18 cellular contexts compared by ENCODE assay signal in the genomic region with DNA sequence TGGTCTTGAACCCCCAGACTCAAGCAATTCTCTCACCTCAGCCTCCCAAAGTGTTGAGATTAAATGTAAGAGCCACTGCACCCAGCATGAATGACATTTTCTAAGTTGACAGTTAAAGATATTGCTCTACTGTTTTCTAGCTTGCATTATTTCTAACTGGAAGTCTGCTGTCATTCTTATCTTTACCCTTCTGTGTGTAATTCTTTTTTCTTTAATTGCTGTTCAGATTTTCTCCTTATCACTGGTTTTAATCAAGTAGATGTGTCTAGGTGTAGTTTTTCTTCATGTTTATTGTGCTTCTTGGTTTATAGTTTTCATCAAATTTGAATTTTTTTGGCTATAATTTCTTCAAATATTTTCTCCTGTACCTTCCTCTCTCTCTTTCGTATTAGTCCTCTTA. TPM values are rescaled to one million over a fixed set of nuclear protein-coding genes. Genes with fewer than 3 reads are reported as not detected.
DNase-seq lines count a peak whose midpoint lies in the region; ATAC-seq, FAIRE-seq and TF ChIP-seq lines count a peak whose summit lies in the region.
"Had no signal": no experiment of that assay in that cellular context is flagged by ENCODE, and none has a peak within 500 bp of the region (broad histone marks: within the 10 kb centered on the region; RNA-seq: fewer than 3 reads in every experiment).

No MANE protein-coding gene starts in this region.

- WGBS in HepG2 (ENCODE audit: low lambda C conversion rate) = 33% methylated on average over 1 of the region's 1 CpG
- 100% methylated on average over 1 of the region's 1 CpG for WGBS in right lobe of liver (ENCODE audit: insufficient coverage, low coverage, low lambda C conversion rate, missing lambda C conversion rate)
- 40% methylated on average over 1 of the region's 1 CpG; no CpG with 5 or more reads in 1 of the 2 experiments for WGBS in endodermal cell (ENCODE audit: insufficient coverage in 1 of 2, insufficient read length in 1 of 2), 2 experiments

- in situ Hi-C loops in HepG2 (cut with HindIII; ENCODE audit: extremely low pct_ligation_motif_present, low pct_unique_long_range_greater_than_20kb) = no loop called here

- TF ChIP-seq POLR2A in HepG2 (IDR thresholded peaks at IDR 0.05; ENCODE audit: insufficient read depth in 1 of 2, low read depth in 2 of 2, low read length in 2 of 2) (no peak), right lobe of liver (IDR thresholded peaks at IDR 0.05) (no peak)

- ATAC-seq in HepG2 (no peak), right lobe of liver (no peak)
- ATAC-seq in natural killer cell treated with Interleukin-12 subunit alpha and Interleukin-12 subunit beta and Interleukin-15 and Interleukin-18, amount 100 ng/mL, for 72 hours = no peak

- intact Hi-C loops in HepG2 (cut with micrococcal nuclease; ENCODE audit: unreplicated experiment) (no loop called here), right lobe of liver (cut with DNase I) (no loop called here), left ventricle myocardium inferior (cut with micrococcal nuclease) (no loop called here)
- intact Hi-C loops in activated T-helper 1 cell treated with anti-CD3 and anti-CD28 coated beads, Interleukin-12 subunit alpha, Interleukin-12 subunit beta, Interleukin-2, Interleukin-4 antibody, amounts not matched to agents 30 ng/mL and 10 ng/mL and 1 ng/mL, durations not matched to agents 14 hours and 24 hours and 36 hours (cut with micrococcal nuclease) = no loop called here

- BruUV-seq in HepG2 (replicated peaks; lab: Mats Ljungman, UMichigan) = no TSS peak

- H3K27me3 ChIP-seq in HepG2 (ENCODE audit: control insufficient read depth in 1 of 2, insufficient read depth in 2 of 2, low read length in 2 of 2) (no peaks in the 10 kb centered on the region), right lobe of liver (no peaks in the 10 kb centered on the region), endodermal cell (ENCODE audit: control insufficient read depth, insufficient read depth, low read length, poor library complexity, severe bottlenecking) (no peaks in the 10 kb centered on the region), left ventricle myocardium inferior (ENCODE audit: low read depth) (no peaks in the 10 kb centered on the region)

- no peak overlapping the region for H2AFZ ChIP-seq in HepG2 (ENCODE audit: low read length)

- H3K27ac Mint-ChIP-seq in IgD-negative memory B cell (peak overlapping the region in 2 of 3 donors; percentile 63 to 70), endodermal cell (no peak overlapping the region)
- H3K27ac Mint-ChIP-seq in natural killer cell treated with Interleukin-12 subunit alpha and Interleukin-12 subunit beta and Interleukin-15 and Interleukin-18, amount 100 ng/mL, for 72 hours = peak overlapping the region; percentile 2 to 15
- no peak overlapping the region for H3K27ac Mint-ChIP-seq in activated T-helper 1 cell treated with anti-CD3 and anti-CD28 coated beads, Interleukin-12 subunit alpha, Interleukin-12 subunit beta, Interleukin-2, Interleukin-4 antibody, amounts not matched to agents 30 ng/mL and 10 ng/mL and 1 ng/mL, durations not matched to agents 14 hours and 24 hours and 36 hours

- no peaks in the 10 kb centered on the region for H3K36me3 ChIP-seq in HepG2 (replicated peaks in 1 of 2; ENCODE audit: control insufficient read depth in 1 of 2, insufficient read depth in 2 of 2, low read length in 2 of 2)
- no peaks in the 10 kb centered on the region for H3K36me3 ChIP-seq in right lobe of liver
- H3K36me3 ChIP-seq in endodermal cell (ENCODE audit: control insufficient read depth, insufficient read depth, low read length) = no peaks in the 10 kb centered on the region
- H3K36me3 ChIP-seq in left ventricle myocardium inferior = peaks cover 6% of the 10 kb centered on the region

- no peak for FAIRE-seq in HepG2 (lab: Jason Lieb, UNC)
- FAIRE-seq: G401.6, GM12892, H54 had no signal

- H3K27me3 Mint-ChIP-seq in IgD-negative memory B cell = no peaks in the 10 kb centered on the region
- peaks cover 14% of the 10 kb centered on the region for H3K27me3 Mint-ChIP-seq in endodermal cell (ENCODE audit: insufficient read depth)
- H3K27me3 Mint-ChIP-seq in natural killer cell treated with Interleukin-12 subunit alpha and Interleukin-12 subunit beta and Interleukin-15 and Interleukin-18, amount 100 ng/mL, for 72 hours = no peaks in the 10 kb centered on the region
- no peaks in the 10 kb centered on the region for H3K27me3 Mint-ChIP-seq in activated T-helper 1 cell treated with anti-CD3 and anti-CD28 coated beads, Interleukin-12 subunit alpha, Interleukin-12 subunit beta, Interleukin-2, Interleukin-4 antibody, amounts not matched to agents 30 ng/mL and 10 ng/mL and 1 ng/mL, durations not matched to agents 14 hours and 24 hours and 36 hours (ENCODE audit: insufficient read depth)
- H3K27me3 Mint-ChIP-seq: CD4-positive, alpha-beta memory T cell had no signal

- CTCF ChIA-PET in HepG2 (lab: Yijun Ruan, JAX; ENCODE audit: low intra/inter-chr PET ratio, low total read pairs) = no interaction called here

- no peak overlapping the region for H3K4me2 ChIP-seq in HepG2 (ENCODE audit: low read depth, low read length)

- H3K4me3 Mint-ChIP-seq in IgD-negative memory B cell = peak overlapping the region in 2 of 4 donors; percentile 54 to 71
- H3K4me3 Mint-ChIP-seq in endodermal cell = no peak overlapping the region
- H3K4me3 Mint-ChIP-seq in natural killer cell treated with Interleukin-12 subunit alpha and Interleukin-12 subunit beta and Interleukin-15 and Interleukin-18, amount 100 ng/mL, for 72 hours = no peak overlapping the region
- no peak overlapping the region for H3K4me3 Mint-ChIP-seq in activated T-helper 1 cell treated with anti-CD3 and anti-CD28 coated beads, Interleukin-12 subunit alpha, Interleukin-12 subunit beta, Interleukin-2, Interleukin-4 antibody, amounts not matched to agents 30 ng/mL and 10 ng/mL and 1 ng/mL, durations not matched to agents 14 hours and 24 hours and 36 hours

- DNase-seq in HepG2 (ENCODE audit: low spot score) (no peak), right lobe of liver (no peak), endodermal cell (no peak), left ventricle myocardium inferior (no peak), SKM-1 (lab: John Stamatoyannopoulos, UW; ENCODE audit: unreplicated experiment) (no peak)
- DNase-seq in natural killer cell treated with Interleukin-12 subunit alpha and Interleukin-12 subunit beta and Interleukin-15 and Interleukin-18, amount 100 ng/mL, for 72 hours (ENCODE audit: low spot score) = no peak
- no peak for DNase-seq in activated T-helper 1 cell treated with anti-CD3 and anti-CD28 coated beads, Interleukin-12 subunit alpha, Interleukin-12 subunit beta, Interleukin-2, Interleukin-4 antibody, amounts not matched to agents 30 ng/mL and 10 ng/mL and 1 ng/mL, durations not matched to agents 14 hours and 24 hours and 36 hours (ENCODE audit: low spot score)
- DNase-seq: ACHN; C1 segment of cervical spinal cord; CD4-positive, alpha-beta memory T cell; DMS79 treated with DMSO at 0.1 percent for 48 hours; EL had no signal

- POLR2A ChIA-PET in HepG2 (lab: Yijun Ruan, JAX) = no interaction called here

- no peak for TF ChIP-seq EP300 in HepG2 (IDR thresholded peaks at IDR 0.05; ENCODE audit: low read depth in 2 of 2, low read length in 2 of 2)
- no peak for TF ChIP-seq EP300 in HepG2 (CRISPR knock-in tag; IDR thresholded peaks at IDR 0.05; ENCODE audit: borderline replicate concordance)

- no peaks in the 10 kb centered on the region for H4K20me1 ChIP-seq in HepG2 (ENCODE audit: insufficient read depth, low read length)

- H3K9ac ChIP-seq in HepG2 (ENCODE audit: insufficient read depth, low read depth, low read length) (no peak overlapping the region), endodermal cell (ENCODE audit: extremely low read depth, low read length, poor library complexity, severe bottlenecking) (no peak overlapping the region)

- H3K9me3 Mint-ChIP-seq in IgD-negative memory B cell = peaks cover 2 to 24% (median 6%) of the 10 kb centered on the region in 3 donors
- H3K9me3 Mint-ChIP-seq in endodermal cell = peaks cover 28% of the 10 kb centered on the region
- H3K9me3 Mint-ChIP-seq in natural killer cell treated with Interleukin-12 subunit alpha and Interleukin-12 subunit beta and Interleukin-15 and Interleukin-18, amount 100 ng/mL, for 72 hours = peaks cover 7% of the 10 kb centered on the region
- H3K9me3 Mint-ChIP-seq in activated T-helper 1 cell treated with anti-CD3 and anti-CD28 coated beads, Interleukin-12 subunit alpha, Interleukin-12 subunit beta, Interleukin-2, Interleukin-4 antibody, amounts not matched to agents 30 ng/mL and 10 ng/mL and 1 ng/mL, durations not matched to agents 14 hours and 24 hours and 36 hours = peaks cover 38% of the 10 kb centered on the region

- TF ChIP-seq CTCF in HepG2 (CRISPR knock-in tag; IDR thresholded peaks at IDR 0.05) = no peak
- no peak for TF ChIP-seq CTCF in right lobe of liver (IDR thresholded peaks at IDR 0.05)
- no peak for TF ChIP-seq CTCF in endodermal cell (conservative IDR thresholded peaks at IDR 0.05)
- TF ChIP-seq CTCF in left ventricle myocardium inferior (IDR thresholded peaks at IDR 0.05; ENCODE audit: borderline replicate concordance) = no peak

- no peak overlapping the region for H3K27ac ChIP-seq in HepG2 (ENCODE audit: extremely low read length, insufficient read depth, low read length)
- no peak overlapping the region for H3K27ac ChIP-seq in right lobe of liver
- no peak overlapping the region for H3K27ac ChIP-seq in endodermal cell (ENCODE audit: low read depth, low read length)
- H3K27ac ChIP-seq in left ventricle myocardium inferior (replicated peaks) = no peak overlapping the region

- H3K4me1 ChIP-seq in HepG2 (ENCODE audit: insufficient read depth, low read length) (peaks cover 11% of the 10 kb centered on the region; the same call in 1 of the 2 replicates), right lobe of liver (peaks cover 0 to 5% (median 0%) of the 10 kb centered on the region in 4 donors), endodermal cell (ENCODE audit: control insufficient read depth, insufficient read depth, low read length) (no peaks in the 10 kb centered on the region), left ventricle myocardium inferior (peaks cover 14% of the 10 kb centered on the region)

- H3K9me3 ChIP-seq in HepG2 (ENCODE audit: low read length) (peaks cover 21% of the 10 kb centered on the region), right lobe of liver (peaks cover 0 to 9% (median 4%) of the 10 kb centered on the region in 4 donors), endodermal cell (ENCODE audit: control insufficient read depth, low read length) (peaks cover 34% of the 10 kb centered on the region), left ventricle myocardium inferior (replicated peaks) (peaks cover 35% of the 10 kb centered on the region)

- no peak for TF ChIP-seq RAD21 in HepG2 (CRISPR knock-in tag; IDR thresholded peaks at IDR 0.05)

- no peak overlapping the region for H3K4me3 ChIP-seq in HepG2 (replicated peaks in 1 of 3; ENCODE audit: insufficient read depth in 1 of 3, low read depth in 2 of 3, low read length in 3 of 3)
- H3K4me3 ChIP-seq in right lobe of liver = no peak overlapping the region
- peak overlapping the region; percentile 32 for H3K4me3 ChIP-seq in endodermal cell (ENCODE audit: low read length)
- H3K4me3 ChIP-seq in left ventricle myocardium inferior = no peak overlapping the region

- H3K36me3 Mint-ChIP-seq in IgD-negative memory B cell (peaks cover 21% of the 10 kb centered on the region), endodermal cell (ENCODE audit: low read depth) (peaks cover 5% of the 10 kb centered on the region)
- H3K36me3 Mint-ChIP-seq in natural killer cell treated with Interleukin-12 subunit alpha and Interleukin-12 subunit beta and Interleukin-15 and Interleukin-18, amount 100 ng/mL, for 72 hours = peaks cover 35% of the 10 kb centered on the region
- H3K36me3 Mint-ChIP-seq in activated T-helper 1 cell treated with anti-CD3 and anti-CD28 coated beads, Interleukin-12 subunit alpha, Interleukin-12 subunit beta, Interleukin-2, Interleukin-4 antibody, amounts not matched to agents 30 ng/mL and 10 ng/mL and 1 ng/mL, durations not matched to agents 14 hours and 24 hours and 36 hours (ENCODE audit: low read depth) = peaks cover 47% of the 10 kb centered on the region

- H3K4me1 Mint-ChIP-seq in IgD-negative memory B cell (peaks cover 33 to 49% (median 45%) of the 10 kb centered on the region in 3 donors), endodermal cell (no peaks in the 10 kb centered on the region)
- H3K4me1 Mint-ChIP-seq in natural killer cell treated with Interleukin-12 subunit alpha and Interleukin-12 subunit beta and Interleukin-15 and Interleukin-18, amount 100 ng/mL, for 72 hours (ENCODE audit: low read depth in 2 of 2) = peaks cover 44 to 57% of the 10 kb centered on the region in 2 donors
- peaks cover 42% of the 10 kb centered on the region for H3K4me1 Mint-ChIP-seq in activated T-helper 1 cell treated with anti-CD3 and anti-CD28 coated beads, Interleukin-12 subunit alpha, Interleukin-12 subunit beta, Interleukin-2, Interleukin-4 antibody, amounts not matched to agents 30 ng/mL and 10 ng/mL and 1 ng/mL, durations not matched to agents 14 hours and 24 hours and 36 hours (ENCODE audit: low read depth)

- no peaks in the 10 kb centered on the region for H3K79me2 ChIP-seq in HepG2 (ENCODE audit: insufficient read depth, low read length)

RNA-seq across cellular contexts. Expression of gene PARP15, which starts 4.9 kb away (rescaled TPM):
- total RNA-seq in HepG2 (2016; rRNA removed; fragmentation: Illumina TruSeq; extraction: Trizol) = 0.02 TPM in 1 of 2 replicates, not detected in the other
- total RNA-seq in HepG2 (2016; cell fraction: cytosol; rRNA removed; fragmentation: Illumina TruSeq; extraction: Trizol; ENCODE audit: low read depth) = not detected in 2 replicates
- 0.04 TPM in 1 of 2 replicates, not detected in the other for total RNA-seq in HepG2 (2016; cell fraction: insoluble cytoplasmic fraction; rRNA removed; fragmentation: Illumina TruSeq; extraction: Trizol)
- total RNA-seq in HepG2 (2016; cell fraction: membrane; rRNA removed; fragmentation: Illumina TruSeq; extraction: Trizol) = not detected in 2 replicates
- total RNA-seq in HepG2 (2016; cell fraction: nucleus; rRNA removed; fragmentation: Illumina TruSeq; extraction: Trizol) = not detected in 2 replicates
- not detected in 2 replicates for polyA plus RNA-seq in HepG2 (2011; rRNA removed)
- 0.03 TPM in 1 of 2 replicates, not detected in the other for polyA plus RNA-seq in HepG2 (2011; cell fraction: cytosol; rRNA removed)
- polyA plus RNA-seq in HepG2 (2011; cell fraction: nucleus; rRNA removed) = 0.33 and 0.39 TPM in 2 replicates
- polyA plus RNA-seq in HepG2 (2012) = not detected in 2 replicates
- polyA plus RNA-seq in HepG2 (2016; cell fraction: cytosol; fragmentation: Illumina TruSeq; extraction: Trizol; ENCODE audit: low read depth) = not detected in 2 replicates
- not detected in 2 replicates for polyA plus RNA-seq in HepG2 (2016; cell fraction: insoluble cytoplasmic fraction; fragmentation: Illumina TruSeq; extraction: Trizol; ENCODE audit: low read depth)
- polyA plus RNA-seq in HepG2 (2016; cell fraction: membrane; fragmentation: Illumina TruSeq; extraction: Trizol; ENCODE audit: low read depth) = not detected in 2 replicates
- polyA plus RNA-seq in HepG2 (2016; cell fraction: nucleus; fragmentation: Illumina TruSeq; extraction: Trizol; ENCODE audit: insufficient read depth, low read depth) = not detected in 2 replicates
- polyA minus RNA-seq in HepG2 (2011; rRNA and poly(A)+ RNA removed; ENCODE audit: low replicate concordance) = 0.02 TPM in 1 of 2 replicates, not detected in the other
- not detected in 2 replicates for polyA minus RNA-seq in HepG2 (2011; cell fraction: cytosol; rRNA and poly(A)+ RNA removed)
- not detected in 2 replicates for polyA minus RNA-seq in HepG2 (2011; cell fraction: nucleus; rRNA and poly(A)+ RNA removed)
- 1 to 10 TPM in 4 of 6 experiments, under 1 TPM in 2; 0.37 to 1.5 (median 1.3) TPM for total RNA-seq in right lobe of liver
- polyA plus RNA-seq in IgD-negative memory B cell = 16.6 TPM
- under 1 TPM; 0.18 to 0.44 TPM for total RNA-seq in endodermal cell
- not detected for polyA plus RNA-seq in endodermal cell (2013, experiment 1 of 2)
- not detected for polyA plus RNA-seq in endodermal cell (2013, experiment 2 of 2)
- total RNA-seq in natural killer cell treated with Interleukin-12 subunit alpha and Interleukin-12 subunit beta and Interleukin-15 and Interleukin-18, amount 100 ng/mL, for 72 hours = 10 to 100 TPM; 49.6 to 72.9 TPM
- total RNA-seq in left ventricle myocardium inferior = 0.80 TPM
- total RNA-seq in activated T-helper 1 cell treated with anti-CD3 and anti-CD28 coated beads, Interleukin-12 subunit alpha, Interleukin-12 subunit beta, Interleukin-2, Interleukin-4 antibody, amounts not matched to agents 30 ng/mL and 10 ng/mL and 1 ng/mL, durations not matched to agents 14 hours and 24 hours and 36 hours = 12.8 and 13.2 TPM in 2 replicates
- total RNA-seq: A172, HT-29 had no signal

RNA-seq across cellular contexts. Expression of gene DTX3L, which starts 18.3 kb away (rescaled TPM):
- total RNA-seq in HepG2 (2016; rRNA removed; fragmentation: Illumina TruSeq; extraction: Trizol) (10.9 and 19.2 TPM in 2 replicates), right lobe of liver (10 to 100 TPM; 31.3 to 63.7 (median 38.4) TPM), endodermal cell (1 to 10 TPM; 4.9 to 6.6 TPM), left ventricle myocardium inferior (13.6 TPM)
- total RNA-seq in HepG2 (2016; cell fraction: cytosol; rRNA removed; fragmentation: Illumina TruSeq; extraction: Trizol; ENCODE audit: low read depth) = 1.1 and 1.5 TPM in 2 replicates
- 10.7 and 16.9 TPM in 2 replicates for total RNA-seq in HepG2 (2016; cell fraction: insoluble cytoplasmic fraction; rRNA removed; fragmentation: Illumina TruSeq; extraction: Trizol)
- total RNA-seq in HepG2 (2016; cell fraction: membrane; rRNA removed; fragmentation: Illumina TruSeq; extraction: Trizol) = 7.0 and 7.7 TPM in 2 replicates
- total RNA-seq in HepG2 (2016; cell fraction: nucleus; rRNA removed; fragmentation: Illumina TruSeq; extraction: Trizol) = 7.4 and 8.7 TPM in 2 replicates
- polyA plus RNA-seq in HepG2 (2011; rRNA removed) (2.5 and 3.2 TPM in 2 replicates), IgD-negative memory B cell (21.4 TPM)
- 1.7 and 3.2 TPM in 2 replicates for polyA plus RNA-seq in HepG2 (2011; cell fraction: cytosol; rRNA removed)
- polyA plus RNA-seq in HepG2 (2011; cell fraction: nucleus; rRNA removed) = 1.7 and 2.8 TPM in 2 replicates
- polyA plus RNA-seq in HepG2 (2012) = 4.4 and 5.3 TPM in 2 replicates
- 0.57 TPM in 2 replicates for polyA plus RNA-seq in HepG2 (2016; cell fraction: cytosol; fragmentation: Illumina TruSeq; extraction: Trizol; ENCODE audit: low read depth)
- polyA plus RNA-seq in HepG2 (2016; cell fraction: insoluble cytoplasmic fraction; fragmentation: Illumina TruSeq; extraction: Trizol; ENCODE audit: low read depth) = 12.1 and 15.2 TPM in 2 replicates
- polyA plus RNA-seq in HepG2 (2016; cell fraction: membrane; fragmentation: Illumina TruSeq; extraction: Trizol; ENCODE audit: low read depth) = 2.5 and 2.9 TPM in 2 replicates
- polyA plus RNA-seq in HepG2 (2016; cell fraction: nucleus; fragmentation: Illumina TruSeq; extraction: Trizol; ENCODE audit: insufficient read depth, low read depth) = 9.0 and 9.5 TPM in 2 replicates
- 3.0 and 6.0 TPM in 2 replicates for polyA minus RNA-seq in HepG2 (2011; rRNA and poly(A)+ RNA removed; ENCODE audit: low replicate concordance)
- 5.5 and 9.3 TPM in 2 replicates for polyA minus RNA-seq in HepG2 (2011; cell fraction: cytosol; rRNA and poly(A)+ RNA removed)
- polyA minus RNA-seq in HepG2 (2011; cell fraction: nucleus; rRNA and poly(A)+ RNA removed) = 3.1 and 6.0 TPM in 2 replicates
- polyA plus RNA-seq in endodermal cell (2013, experiment 1 of 2) = 0.85 TPM
- 1.1 TPM for polyA plus RNA-seq in endodermal cell (2013, experiment 2 of 2)
- total RNA-seq in natural killer cell treated with Interleukin-12 subunit alpha and Interleukin-12 subunit beta and Interleukin-15 and Interleukin-18, amount 100 ng/mL, for 72 hours = 100 to 1,000 TPM in 1 of 2 donors, 10 to 100 TPM in 1; 56.4 to 110 TPM
- 40.8 and 44.5 TPM in 2 replicates for total RNA-seq in activated T-helper 1 cell treated with anti-CD3 and anti-CD28 coated beads, Interleukin-12 subunit alpha, Interleukin-12 subunit beta, Interleukin-2, Interleukin-4 antibody, amounts not matched to agents 30 ng/mL and 10 ng/mL and 1 ng/mL, durations not matched to agents 14 hours and 24 hours and 36 hours

RNA-seq across cellular contexts. Expression of gene PARP9, which starts 18.3 kb away (rescaled TPM):
- 10.6 and 12.5 TPM in 2 replicates for total RNA-seq in HepG2 (2016; rRNA removed; fragmentation: Illumina TruSeq; extraction: Trizol)
- 2.5 and 3.5 TPM in 2 replicates for total RNA-seq in HepG2 (2016; cell fraction: cytosol; rRNA removed; fragmentation: Illumina TruSeq; extraction: Trizol; ENCODE audit: low read depth)
- total RNA-seq in HepG2 (2016; cell fraction: insoluble cytoplasmic fraction; rRNA removed; fragmentation: Illumina TruSeq; extraction: Trizol) = 9.8 and 12.9 TPM in 2 replicates
- 3.6 and 4.5 TPM in 2 replicates for total RNA-seq in HepG2 (2016; cell fraction: membrane; rRNA removed; fragmentation: Illumina TruSeq; extraction: Trizol)
- 6.9 and 7.6 TPM in 2 replicates for total RNA-seq in HepG2 (2016; cell fraction: nucleus; rRNA removed; fragmentation: Illumina TruSeq; extraction: Trizol)
- 6.5 and 7.0 TPM in 2 replicates for polyA plus RNA-seq in HepG2 (2011; rRNA removed)
- polyA plus RNA-seq in HepG2 (2011; cell fraction: cytosol; rRNA removed) = 2.3 and 5.1 TPM in 2 replicates
- 4.4 and 8.2 TPM in 2 replicates for polyA plus RNA-seq in HepG2 (2011; cell fraction: nucleus; rRNA removed)
- polyA plus RNA-seq in HepG2 (2012) = 2.5 and 4.0 TPM in 2 replicates
- 0.59 and 0.62 TPM in 2 replicates for polyA plus RNA-seq in HepG2 (2016; cell fraction: cytosol; fragmentation: Illumina TruSeq; extraction: Trizol; ENCODE audit: low read depth)
- 11.1 TPM in 2 replicates for polyA plus RNA-seq in HepG2 (2016; cell fraction: insoluble cytoplasmic fraction; fragmentation: Illumina TruSeq; extraction: Trizol; ENCODE audit: low read depth)
- 1.4 and 1.9 TPM in 2 replicates for polyA plus RNA-seq in HepG2 (2016; cell fraction: membrane; fragmentation: Illumina TruSeq; extraction: Trizol; ENCODE audit: low read depth)
- 11.1 and 11.3 TPM in 2 replicates for polyA plus RNA-seq in HepG2 (2016; cell fraction: nucleus; fragmentation: Illumina TruSeq; extraction: Trizol; ENCODE audit: insufficient read depth, low read depth)
- polyA minus RNA-seq in HepG2 (2011; rRNA and poly(A)+ RNA removed; ENCODE audit: low replicate concordance) = 2.0 and 5.7 TPM in 2 replicates
- 2.5 and 3.1 TPM in 2 replicates for polyA minus RNA-seq in HepG2 (2011; cell fraction: cytosol; rRNA and poly(A)+ RNA removed)
- polyA minus RNA-seq in HepG2 (2011; cell fraction: nucleus; rRNA and poly(A)+ RNA removed) = 4.0 and 7.0 TPM in 2 replicates
- total RNA-seq in right lobe of liver = 10 to 100 TPM; 35.5 to 64.7 (median 42.5) TPM
- 18.7 TPM for polyA plus RNA-seq in IgD-negative memory B cell
- 1 to 10 TPM; 3.7 to 4.3 TPM for total RNA-seq in endodermal cell
- 0.96 TPM for polyA plus RNA-seq in endodermal cell (2013, experiment 1 of 2)
- 0.99 TPM for polyA plus RNA-seq in endodermal cell (2013, experiment 2 of 2)
- total RNA-seq in natural killer cell treated with Interleukin-12 subunit alpha and Interleukin-12 subunit beta and Interleukin-15 and Interleukin-18, amount 100 ng/mL, for 72 hours = 10 to 100 TPM; 45.5 to 61.7 TPM
- 12.6 TPM for total RNA-seq in left ventricle myocardium inferior
- 45.0 and 47.3 TPM in 2 replicates for total RNA-seq in activated T-helper 1 cell treated with anti-CD3 and anti-CD28 coated beads, Interleukin-12 subunit alpha, Interleukin-12 subunit beta, Interleukin-2, Interleukin-4 antibody, amounts not matched to agents 30 ng/mL and 10 ng/mL and 1 ng/mL, durations not matched to agents 14 hours and 24 hours and 36 hours

Comparison
In these comparisons a context has a peak if more than half of its experiments do, and no peak if none do; other contexts are left out.
1. H3K27ac Mint-ChIP-seq: peak in IgD-negative memory B cell (2 of 3) and natural killer cell treated with Interleukin-12 subunit alpha and Interleukin-12 subunit beta and Interleukin-15 and Interleukin-18, amount 100 ng/mL, for 72 hours (2 of 2); none in endodermal cell (single experiment) and activated T-helper 1 cell treated with anti-CD3 and anti-CD28 coated beads, Interleukin-12 subunit alpha, Interleukin-12 subunit beta, Interleukin-2, Interleukin-4 antibody, amounts not matched to agents 30 ng/mL and 10 ng/mL and 1 ng/mL, durations not matched to agents 14 hours and 24 hours and 36 hours (single experiment).